ENCODE assay signal across 23 cellular contexts in the genomic region with DNA sequence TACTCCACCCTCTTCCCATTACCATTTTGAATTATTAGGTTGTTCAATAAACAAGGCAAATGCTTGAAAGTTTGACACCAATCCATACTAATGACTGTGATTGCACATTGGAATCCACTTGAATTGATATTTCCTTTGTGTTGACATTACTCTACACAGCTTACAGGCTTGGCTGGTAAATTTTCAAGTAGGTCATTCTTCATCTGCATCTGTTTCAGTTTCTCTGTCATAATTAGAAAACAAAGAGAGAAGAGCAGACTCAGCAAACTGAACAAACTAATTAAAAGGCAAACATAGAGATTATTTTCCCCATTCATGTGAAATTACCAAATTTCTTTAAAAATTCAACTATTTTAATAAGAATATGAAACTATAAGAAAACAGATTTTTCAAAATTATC.
A peak's percentile ranks its signal among the peaks of the same experiment; 100 is the strongest.
DNase-seq lines count a peak whose midpoint lies in the region; ATAC-seq and TF ChIP-seq lines count a peak whose summit lies in the region.
"Had no signal": no experiment of that assay in that cellular context is flagged by ENCODE, and none has a peak within 500 bp of the region (broad histone marks: within the 10 kb centered on the region; RNA-seq: fewer than 3 reads in every experiment).

No MANE protein-coding gene starts in this region.

- H3F3A ChIP-seq in MM.1S (ENCODE audit: insufficient read depth, low read length): no peaks in the 10 kb centered on the region

- H3K9me3 ChIP-seq in MM.1S (replicated peaks; ENCODE audit: insufficient read depth, low read length) (no peaks in the 10 kb centered on the region), suprapubic skin (no peaks in the 10 kb centered on the region)
- H3K9me3 ChIP-seq: A549, BE2C had no signal

- no peak for TF ChIP-seq CTCF in MM.1S (IDR thresholded peaks at IDR 0.05; ENCODE audit: low read length)
- no peak for TF ChIP-seq CTCF in suprapubic skin (IDR thresholded peaks at IDR 0.05)

- peak; percentile 13 for DNase-seq in G401 (ENCODE audit: low spot score)
- DNase-seq in MM.1S: peak; percentile 77
- peak; percentile 14 for DNase-seq in RPMI8226
- DNase-seq in retina: peak; percentile 17
- DNase-seq in NCI-H226: no peak
- no peak for DNase-seq in suprapubic skin (ENCODE audit: low spot score in 2 of 2)
- DNase-seq: 8988T; ACHN; AML-193; BE2C; Calu3; CD4-positive, alpha-beta T cell; CD8-positive, alpha-beta memory T cell; DMS153; DND-41; GDM1; H9 had no signal

- H3K4me2 ChIP-seq in MM.1S (ENCODE audit: low read depth, low read length): peak overlapping the region; percentile 38; the same call in 1 of the 2 replicates
- H3K4me2 ChIP-seq: A549; BLaER1 treated with 17β-estradiol and CSF1 and Interleukin-3, amounts not matched to agents 10 nM and 100 nM; GM23338 had no signal

- in situ Hi-C loops in G401 (cut with HindIII; ENCODE audit: low sequenced_read_pairs): no loop called here

- H3K79me2 ChIP-seq in MM.1S (ENCODE audit: low read length): no peaks in the 10 kb centered on the region

- H3K9ac ChIP-seq in MM.1S (ENCODE audit: low read length): no peak overlapping the region
- H3K9ac ChIP-seq: BLaER1 treated with 17β-estradiol and CSF1 and Interleukin-3, amounts not matched to agents 10 nM and 100 nM had no signal

- ATAC-seq in HG03175 (IDR thresholded peaks at IDR 0.05; ENCODE audit: unreplicated experiment): no peak
- ATAC-seq: A549, GM12878, GM23338, HCT116 had no signal

- H3K27me3 ChIP-seq in MM.1S (replicated peaks; ENCODE audit: insufficient read depth, low read length) (no peaks in the 10 kb centered on the region), suprapubic skin (no peaks in the 10 kb centered on the region)
- H3K27me3 ChIP-seq: BE2C; BLaER1 treated with 17β-estradiol and CSF1 and Interleukin-3, amounts not matched to agents 10 nM and 100 nM had no signal

- H3K9me2 ChIP-seq in MM.1S (replicated peaks; ENCODE audit: insufficient read depth, low read length): no peaks in the 10 kb centered on the region

- no peak for TF ChIP-seq POLR2A in suprapubic skin (IDR thresholded peaks at IDR 0.05)

- peak overlapping the region; percentile 46; the same call in 1 of the 2 replicates for H2AFZ ChIP-seq in MM.1S (ENCODE audit: low read length)
- H2AFZ ChIP-seq: GM23338 had no signal

- H3K27ac ChIP-seq in MM.1S (ENCODE audit: low read length) (peak overlapping the region; percentile 49; the same call in 1 of the 2 replicates), suprapubic skin (no peak overlapping the region)
- H3K27ac ChIP-seq: A549; BLaER1 treated with 17β-estradiol and CSF1 and Interleukin-3, amounts not matched to agents 10 nM and 100 nM had no signal

- no peaks in the 10 kb centered on the region for H3K36me3 ChIP-seq in MM.1S (replicated peaks; ENCODE audit: insufficient read depth, low read length)
- H3K36me3 ChIP-seq in suprapubic skin: no peaks in the 10 kb centered on the region
- H3K36me3 ChIP-seq: BE2C; BLaER1 treated with 17β-estradiol and CSF1 and Interleukin-3, amounts not matched to agents 10 nM and 100 nM had no signal

- H3K4me3 ChIP-seq in MM.1S (ENCODE audit: low read length) (no peak overlapping the region), suprapubic skin (no peak overlapping the region)
- H3K4me3 ChIP-seq: A549; BLaER1 treated with 17β-estradiol and CSF1 and Interleukin-3, amounts not matched to agents 10 nM and 100 nM; GM12878; GM23338 had no signal

- H4K20me1 ChIP-seq in MM.1S (ENCODE audit: insufficient read depth, low read length): no peaks in the 10 kb centered on the region
- H4K20me1 ChIP-seq: BLaER1 treated with 17β-estradiol and CSF1 and Interleukin-3, amounts not matched to agents 10 nM and 100 nM had no signal

- TF ChIP-seq EP300 in suprapubic skin (IDR thresholded peaks at IDR 0.05): no peak

- H3K4me1 ChIP-seq in MM.1S (ENCODE audit: low read length): peaks cover 9% of the 10 kb centered on the region
- no peaks in the 10 kb centered on the region for H3K4me1 ChIP-seq in suprapubic skin
- H3K4me1 ChIP-seq: A549; BE2C; BLaER1 treated with 17β-estradiol and CSF1 and Interleukin-3, amounts not matched to agents 10 nM and 100 nM had no signal

Comparison
In these comparisons a context has a peak if more than half of its experiments do, and no peak if none do; other contexts are left out.
1. DNase-seq: peak in G401 (single experiment), MM.1S (single experiment), RPMI8226 (single experiment) and retina (single experiment); none in NCI-H226 (single experiment) and suprapubic skin (0 of 2).